Comparison of ENCODE assay signal across 1 cellular context in the genomic region with DNA sequence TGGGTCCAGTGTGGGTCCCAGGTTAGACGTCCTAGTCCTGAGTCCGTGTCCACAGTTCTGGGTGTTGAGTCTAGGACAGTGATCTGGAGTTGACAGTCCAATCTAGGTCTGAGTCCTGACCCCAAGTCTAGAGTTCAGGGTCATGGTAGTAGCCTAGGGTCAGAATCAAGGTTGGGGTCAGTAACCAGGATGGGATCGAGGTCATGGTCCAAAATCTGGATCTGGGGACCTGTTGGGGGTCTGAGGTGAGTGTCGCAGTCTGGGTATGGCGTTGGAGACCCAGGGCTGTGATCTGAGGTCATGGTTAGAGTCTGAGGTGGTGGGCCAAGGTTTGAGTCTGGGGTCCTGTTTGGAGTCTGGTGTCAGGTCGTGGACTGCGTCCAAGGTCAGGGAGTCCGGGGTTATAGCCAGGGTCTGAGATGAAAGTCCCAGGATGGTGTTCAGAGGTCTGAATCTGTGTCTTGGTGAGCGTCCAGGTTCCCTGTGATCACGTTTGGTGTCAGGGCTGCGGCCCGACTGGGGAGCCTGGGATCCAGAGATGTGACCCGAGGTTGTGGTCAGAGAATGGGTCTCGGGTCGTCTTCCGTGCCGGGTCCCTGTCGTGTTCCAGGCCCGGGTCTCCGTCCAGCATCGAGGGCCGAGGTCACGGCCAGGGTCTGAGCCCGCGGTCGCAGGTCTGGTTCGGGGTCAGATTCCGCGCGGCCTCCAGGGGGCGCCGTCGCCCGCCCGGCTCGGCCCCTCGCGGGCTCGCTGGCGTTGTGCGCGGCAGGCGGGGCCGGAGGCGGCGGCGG.
TF ChIP-seq lines count a peak whose summit lies in the region.

No MANE protein-coding gene starts in this region.

TF ChIP-seq in HepG2, 621 proteins besides CTCF, POLR2A, EP300 and RAD21 (continued from another document and continues in another):
- TF ChIP-seq, protein P1, sequence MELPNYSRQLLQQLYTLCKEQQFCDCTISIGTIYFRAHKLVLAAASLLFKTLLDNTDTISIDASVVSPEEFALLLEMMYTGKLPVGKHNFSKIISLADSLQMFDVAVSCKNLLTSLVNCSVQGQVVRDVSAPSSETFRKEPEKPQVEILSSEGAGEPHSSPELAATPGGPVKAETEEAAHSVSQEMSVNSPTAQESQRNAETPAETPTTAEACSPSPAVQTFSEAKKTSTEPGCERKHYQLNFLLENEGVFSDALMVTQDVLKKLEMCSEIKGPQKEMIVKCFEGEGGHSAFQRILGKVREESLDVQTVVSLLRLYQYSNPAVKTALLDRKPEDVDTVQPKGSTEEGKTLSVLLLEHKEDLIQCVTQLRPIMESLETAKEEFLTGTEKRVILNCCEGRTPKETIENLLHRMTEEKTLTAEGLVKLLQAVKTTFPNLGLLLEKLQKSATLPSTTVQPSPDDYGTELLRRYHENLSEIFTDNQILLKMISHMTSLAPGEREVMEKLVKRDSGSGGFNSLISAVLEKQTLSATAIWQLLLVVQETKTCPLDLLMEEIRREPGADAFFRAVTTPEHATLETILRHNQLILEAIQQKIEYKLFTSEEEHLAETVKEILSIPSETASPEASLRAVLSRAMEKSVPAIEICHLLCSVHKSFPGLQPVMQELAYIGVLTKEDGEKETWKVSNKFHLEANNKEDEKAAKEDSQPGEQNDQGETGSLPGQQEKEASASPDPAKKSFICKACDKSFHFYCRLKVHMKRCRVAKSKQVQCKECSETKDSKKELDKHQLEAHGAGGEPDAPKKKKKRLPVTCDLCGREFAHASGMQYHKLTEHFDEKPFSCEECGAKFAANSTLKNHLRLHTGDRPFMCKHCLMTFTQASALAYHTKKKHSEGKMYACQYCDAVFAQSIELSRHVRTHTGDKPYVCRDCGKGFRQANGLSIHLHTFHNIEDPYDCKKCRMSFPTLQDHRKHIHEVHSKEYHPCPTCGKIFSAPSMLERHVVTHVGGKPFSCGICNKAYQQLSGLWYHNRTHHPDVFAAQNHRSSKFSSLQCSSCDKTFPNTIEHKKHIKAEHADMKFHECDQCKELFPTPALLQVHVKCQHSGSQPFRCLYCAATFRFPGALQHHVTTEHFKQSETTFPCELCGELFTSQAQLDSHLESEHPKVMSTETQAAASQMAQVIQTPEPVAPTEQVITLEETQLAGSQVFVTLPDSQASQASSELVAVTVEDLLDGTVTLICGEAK (IDR thresholded peaks at IDR 0.05): no peak
- TF ChIP-seq, protein P1 (CRISPR knock-in tag; IDR thresholded peaks at IDR 0.05): no peak
- TF ChIP-seq KLF6 (CRISPR knock-in tag; IDR thresholded peaks at IDR 0.05): no peak
- TF ChIP-seq, protein P2, sequence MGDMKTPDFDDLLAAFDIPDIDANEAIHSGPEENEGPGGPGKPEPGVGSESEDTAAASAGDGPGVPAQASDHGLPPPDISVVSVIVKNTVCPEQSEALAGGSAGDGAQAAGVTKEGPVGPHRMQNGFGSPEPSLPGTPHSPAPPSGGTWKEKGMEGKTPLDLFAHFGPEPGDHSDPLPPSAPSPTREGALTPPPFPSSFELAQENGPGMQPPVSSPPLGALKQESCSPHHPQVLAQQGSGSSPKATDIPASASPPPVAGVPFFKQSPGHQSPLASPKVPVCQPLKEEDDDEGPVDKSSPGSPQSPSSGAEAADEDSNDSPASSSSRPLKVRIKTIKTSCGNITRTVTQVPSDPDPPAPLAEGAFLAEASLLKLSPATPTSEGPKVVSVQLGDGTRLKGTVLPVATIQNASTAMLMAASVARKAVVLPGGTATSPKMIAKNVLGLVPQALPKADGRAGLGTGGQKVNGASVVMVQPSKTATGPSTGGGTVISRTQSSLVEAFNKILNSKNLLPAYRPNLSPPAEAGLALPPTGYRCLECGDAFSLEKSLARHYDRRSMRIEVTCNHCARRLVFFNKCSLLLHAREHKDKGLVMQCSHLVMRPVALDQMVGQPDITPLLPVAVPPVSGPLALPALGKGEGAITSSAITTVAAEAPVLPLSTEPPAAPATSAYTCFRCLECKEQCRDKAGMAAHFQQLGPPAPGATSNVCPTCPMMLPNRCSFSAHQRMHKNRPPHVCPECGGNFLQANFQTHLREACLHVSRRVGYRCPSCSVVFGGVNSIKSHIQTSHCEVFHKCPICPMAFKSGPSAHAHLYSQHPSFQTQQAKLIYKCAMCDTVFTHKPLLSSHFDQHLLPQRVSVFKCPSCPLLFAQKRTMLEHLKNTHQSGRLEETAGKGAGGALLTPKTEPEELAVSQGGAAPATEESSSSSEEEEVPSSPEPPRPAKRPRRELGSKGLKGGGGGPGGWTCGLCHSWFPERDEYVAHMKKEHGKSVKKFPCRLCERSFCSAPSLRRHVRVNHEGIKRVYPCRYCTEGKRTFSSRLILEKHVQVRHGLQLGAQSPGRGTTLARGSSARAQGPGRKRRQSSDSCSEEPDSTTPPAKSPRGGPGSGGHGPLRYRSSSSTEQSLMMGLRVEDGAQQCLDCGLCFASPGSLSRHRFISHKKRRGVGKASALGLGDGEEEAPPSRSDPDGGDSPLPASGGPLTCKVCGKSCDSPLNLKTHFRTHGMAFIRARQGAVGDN (CRISPR knock-in tag; IDR thresholded peaks at IDR 0.05): peak; percentile 68
- peak; percentile 19; the same call in 1 of the 2 replicates for TF ChIP-seq SALL1 (CRISPR knock-in tag; IDR thresholded peaks at IDR 0.05)
- TF ChIP-seq TMF1 (CRISPR knock-in tag; IDR thresholded peaks at IDR 0.05; ENCODE audit: low read depth): no peak
- no peak for TF ChIP-seq FOXK1 (CRISPR knock-in tag; IDR thresholded peaks at IDR 0.05; ENCODE audit: borderline replicate concordance, low read depth)
- TF ChIP-seq SSRP1 (CRISPR knock-in tag; IDR thresholded peaks at IDR 0.05): no peak
- TF ChIP-seq, protein P3, sequence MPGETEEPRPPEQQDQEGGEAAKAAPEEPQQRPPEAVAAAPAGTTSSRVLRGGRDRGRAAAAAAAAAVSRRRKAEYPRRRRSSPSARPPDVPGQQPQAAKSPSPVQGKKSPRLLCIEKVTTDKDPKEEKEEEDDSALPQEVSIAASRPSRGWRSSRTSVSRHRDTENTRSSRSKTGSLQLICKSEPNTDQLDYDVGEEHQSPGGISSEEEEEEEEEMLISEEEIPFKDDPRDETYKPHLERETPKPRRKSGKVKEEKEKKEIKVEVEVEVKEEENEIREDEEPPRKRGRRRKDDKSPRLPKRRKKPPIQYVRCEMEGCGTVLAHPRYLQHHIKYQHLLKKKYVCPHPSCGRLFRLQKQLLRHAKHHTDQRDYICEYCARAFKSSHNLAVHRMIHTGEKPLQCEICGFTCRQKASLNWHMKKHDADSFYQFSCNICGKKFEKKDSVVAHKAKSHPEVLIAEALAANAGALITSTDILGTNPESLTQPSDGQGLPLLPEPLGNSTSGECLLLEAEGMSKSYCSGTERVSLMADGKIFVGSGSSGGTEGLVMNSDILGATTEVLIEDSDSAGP (CRISPR knock-in tag; IDR thresholded peaks at IDR 0.05; ENCODE audit: borderline replicate concordance): no peak
- no peak for TF ChIP-seq HNRNPH1 (optimal IDR thresholded peaks at IDR 0.05; ENCODE audit: low read depth, low read length)
- TF ChIP-seq PAX8 (CRISPR knock-in tag; IDR thresholded peaks at IDR 0.05; ENCODE audit: borderline replicate concordance): no peak; the same call in 1 of the 2 replicates
- no peak for TF ChIP-seq TBX3 (IDR thresholded peaks at IDR 0.05; ENCODE audit: borderline replicate concordance)
- TF ChIP-seq, protein P4, sequence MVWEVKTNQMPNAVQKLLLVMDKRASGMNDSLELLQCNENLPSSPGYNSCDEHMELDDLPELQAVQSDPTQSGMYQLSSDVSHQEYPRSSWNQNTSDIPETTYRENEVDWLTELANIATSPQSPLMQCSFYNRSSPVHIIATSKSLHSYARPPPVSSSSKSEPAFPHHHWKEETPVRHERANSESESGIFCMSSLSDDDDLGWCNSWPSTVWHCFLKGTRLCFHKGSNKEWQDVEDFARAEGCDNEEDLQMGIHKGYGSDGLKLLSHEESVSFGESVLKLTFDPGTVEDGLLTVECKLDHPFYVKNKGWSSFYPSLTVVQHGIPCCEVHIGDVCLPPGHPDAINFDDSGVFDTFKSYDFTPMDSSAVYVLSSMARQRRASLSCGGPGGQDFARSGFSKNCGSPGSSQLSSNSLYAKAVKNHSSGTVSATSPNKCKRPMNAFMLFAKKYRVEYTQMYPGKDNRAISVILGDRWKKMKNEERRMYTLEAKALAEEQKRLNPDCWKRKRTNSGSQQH (CRISPR knock-in tag; IDR thresholded peaks at IDR 0.05; ENCODE audit: low read depth): 0 out of 2 replicates have a peak, but pooled peaks have one; percentile 34
- no peak for TF ChIP-seq FOXK2 (IDR thresholded peaks at IDR 0.05)
- TF ChIP-seq THAP11 (CRISPR knock-in tag; IDR thresholded peaks at IDR 0.05): peak; percentile 77
- TF ChIP-seq ZNF44 (CRISPR knock-in tag; IDR thresholded peaks at IDR 0.05): no peak
- 0 out of 2 replicates have a peak, but pooled peaks have one; percentile 32 for TF ChIP-seq SAP130 (CRISPR knock-in tag; IDR thresholded peaks at IDR 0.05; ENCODE audit: low read depth)
- TF ChIP-seq YEATS4 (CRISPR knock-in tag; IDR thresholded peaks at IDR 0.05; ENCODE audit: borderline replicate concordance): no peak
- TF ChIP-seq SUZ12 (IDR thresholded peaks at IDR 0.05; ENCODE audit: low read depth, low read length): no peak
- peak; percentile 45; the same call in 1 of the 2 replicates for TF ChIP-seq NFKB2 (CRISPR knock-in tag; IDR thresholded peaks at IDR 0.05; ENCODE audit: borderline replicate concordance)
- no peak for TF ChIP-seq ZSCAN22 (CRISPR knock-in tag; IDR thresholded peaks at IDR 0.05)
- TF ChIP-seq, protein P5, sequence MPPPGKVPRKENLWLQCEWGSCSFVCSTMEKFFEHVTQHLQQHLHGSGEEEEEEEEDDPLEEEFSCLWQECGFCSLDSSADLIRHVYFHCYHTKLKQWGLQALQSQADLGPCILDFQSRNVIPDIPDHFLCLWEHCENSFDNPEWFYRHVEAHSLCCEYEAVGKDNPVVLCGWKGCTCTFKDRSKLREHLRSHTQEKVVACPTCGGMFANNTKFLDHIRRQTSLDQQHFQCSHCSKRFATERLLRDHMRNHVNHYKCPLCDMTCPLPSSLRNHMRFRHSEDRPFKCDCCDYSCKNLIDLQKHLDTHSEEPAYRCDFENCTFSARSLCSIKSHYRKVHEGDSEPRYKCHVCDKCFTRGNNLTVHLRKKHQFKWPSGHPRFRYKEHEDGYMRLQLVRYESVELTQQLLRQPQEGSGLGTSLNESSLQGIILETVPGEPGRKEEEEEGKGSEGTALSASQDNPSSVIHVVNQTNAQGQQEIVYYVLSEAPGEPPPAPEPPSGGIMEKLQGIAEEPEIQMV (CRISPR knock-in tag; IDR thresholded peaks at IDR 0.05; ENCODE audit: low read depth): no peak
- peak; percentile 45; the same call in 1 of the 2 replicates for TF ChIP-seq MED1 (CRISPR knock-in tag; IDR thresholded peaks at IDR 0.05)
- no peak for TF ChIP-seq DNMT3B (CRISPR knock-in tag; conservative IDR thresholded peaks at IDR 0.05)
- TF ChIP-seq, protein P6, sequence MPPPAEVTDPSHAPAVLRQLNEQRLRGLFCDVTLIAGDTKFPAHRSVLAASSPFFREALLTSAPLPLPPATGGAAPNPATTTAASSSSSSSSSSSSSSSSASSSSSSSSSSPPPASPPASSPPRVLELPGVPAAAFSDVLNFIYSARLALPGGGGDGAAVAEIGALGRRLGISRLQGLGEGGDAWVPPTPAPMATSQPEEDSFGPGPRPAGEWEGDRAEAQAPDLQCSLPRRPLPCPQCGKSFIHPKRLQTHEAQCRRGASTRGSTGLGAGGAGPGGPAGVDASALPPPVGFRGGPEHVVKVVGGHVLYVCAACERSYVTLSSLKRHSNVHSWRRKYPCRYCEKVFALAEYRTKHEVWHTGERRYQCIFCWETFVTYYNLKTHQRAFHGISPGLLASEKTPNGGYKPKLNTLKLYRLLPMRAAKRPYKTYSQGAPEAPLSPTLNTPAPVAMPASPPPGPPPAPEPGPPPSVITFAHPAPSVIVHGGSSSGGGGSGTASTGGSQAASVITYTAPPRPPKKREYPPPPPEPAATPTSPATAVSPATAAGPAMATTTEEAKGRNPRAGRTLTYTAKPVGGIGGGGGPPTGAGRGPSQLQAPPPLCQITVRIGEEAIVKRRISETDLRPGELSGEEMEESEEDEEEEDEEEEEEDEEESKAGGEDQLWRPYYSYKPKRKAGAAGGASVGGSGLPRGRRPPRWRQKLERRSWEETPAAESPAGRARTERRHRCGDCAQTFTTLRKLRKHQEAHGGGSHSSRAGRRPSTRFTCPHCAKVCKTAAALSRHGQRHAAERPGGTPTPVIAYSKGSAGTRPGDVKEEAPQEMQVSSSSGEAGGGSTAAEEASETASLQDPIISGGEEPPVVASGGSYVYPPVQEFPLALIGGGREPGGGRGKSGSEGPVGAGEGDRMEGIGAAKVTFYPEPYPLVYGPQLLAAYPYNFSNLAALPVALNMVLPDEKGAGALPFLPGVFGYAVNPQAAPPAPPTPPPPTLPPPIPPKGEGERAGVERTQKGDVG (CRISPR knock-in tag; IDR thresholded peaks at IDR 0.05; ENCODE audit: borderline replicate concordance): peak; percentile 53; the same call in 1 of the 2 replicates
- TF ChIP-seq, protein P7, sequence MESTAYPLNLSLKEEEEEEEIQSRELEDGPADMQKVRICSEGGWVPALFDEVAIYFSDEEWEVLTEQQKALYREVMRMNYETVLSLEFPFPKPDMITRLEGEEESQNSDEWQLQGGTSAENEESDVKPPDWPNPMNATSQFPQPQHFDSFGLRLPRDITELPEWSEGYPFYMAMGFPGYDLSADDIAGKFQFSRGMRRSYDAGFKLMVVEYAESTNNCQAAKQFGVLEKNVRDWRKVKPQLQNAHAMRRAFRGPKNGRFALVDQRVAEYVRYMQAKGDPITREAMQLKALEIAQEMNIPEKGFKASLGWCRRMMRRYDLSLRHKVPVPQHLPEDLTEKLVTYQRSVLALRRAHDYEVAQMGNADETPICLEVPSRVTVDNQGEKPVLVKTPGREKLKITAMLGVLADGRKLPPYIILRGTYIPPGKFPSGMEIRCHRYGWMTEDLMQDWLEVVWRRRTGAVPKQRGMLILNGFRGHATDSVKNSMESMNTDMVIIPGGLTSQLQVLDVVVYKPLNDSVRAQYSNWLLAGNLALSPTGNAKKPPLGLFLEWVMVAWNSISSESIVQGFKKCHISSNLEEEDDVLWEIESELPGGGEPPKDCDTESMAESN (CRISPR knock-in tag; conservative IDR thresholded peaks at IDR 0.05): 0 out of 2 replicates have a peak, but pooled peaks have one; percentile 53
- no peak for TF ChIP-seq ZNF564 (CRISPR knock-in tag; IDR thresholded peaks at IDR 0.05)
- no peak for TF ChIP-seq MED13 (CRISPR knock-in tag; IDR thresholded peaks at IDR 0.05)
